Comparison of ENCODE assay signal across 3 cellular contexts in genomic region chr1:62593825-62594394, GRCh38.
A peak's percentile ranks its signal among the peaks of the same experiment; 100 is the strongest.
TF ChIP-seq lines count a peak whose summit lies in the region.

No MANE protein-coding gene starts in this region.

TF ChIP-seq in A549, 52 proteins besides CTCF, POLR2A, EP300 and RAD21:
- TF ChIP-seq RARB (CRISPR knock-in tag; IDR thresholded peaks at IDR 0.05) (no peak), HOXB13 (CRISPR knock-in tag; IDR thresholded peaks at IDR 0.05; ENCODE audit: low read depth) (no peak), E2F6 (IDR thresholded peaks at IDR 0.05; ENCODE audit: borderline replicate concordance, low read depth) (no peak), JUN (IDR thresholded peaks at IDR 0.05) (no peak), HEYL (CRISPR knock-in tag; IDR thresholded peaks at IDR 0.05) (no peak), ZNF302 (CRISPR knock-in tag; IDR thresholded peaks at IDR 0.05) (no peak), FOXS1 (CRISPR knock-in tag; IDR thresholded peaks at IDR 0.05) (no peak), JUNB (IDR thresholded peaks at IDR 0.05) (no peak), HOXA7 (CRISPR knock-in tag; IDR thresholded peaks at IDR 0.05) (no peak), ZFP36 (IDR thresholded peaks at IDR 0.05; ENCODE audit: borderline replicate concordance, partially characterized antibody) (no peak), POLR2AphosphoS2 (conservative IDR thresholded peaks at IDR 0.05; ENCODE audit: low read length) (no peak), MAX (IDR thresholded peaks at IDR 0.05) (no peak), EHMT2 (IDR thresholded peaks at IDR 0.05; ENCODE audit: low read depth) (no peak), MAFK (IDR thresholded peaks at IDR 0.05; ENCODE audit: partially characterized antibody) (no peak), HMGXB4 (CRISPR knock-in tag; IDR thresholded peaks at IDR 0.05; ENCODE audit: borderline replicate concordance) (no peak), MYC (IDR thresholded peaks at IDR 0.05; ENCODE audit: borderline replicate concordance, low read length) (no peak), CHD2 (IDR thresholded peaks at IDR 0.05; ENCODE audit: low read length, partially characterized antibody) (no peak), HES2 (IDR thresholded peaks at IDR 0.05) (no peak)
TF ChIP-seq in A549: peak in this region for 0.

TF ChIP-seq in H1, 55 proteins besides CTCF, POLR2A, EP300 and RAD21:
- no peak for TF ChIP-seq SIN3A (conservative IDR thresholded peaks at IDR 0.05 in 1 of 2, IDR thresholded peaks at IDR 0.05 in 1 of 2; ENCODE audit: low read depth in 1 of 2, low read length in 2 of 2)
- TF ChIP-seq CEBPB (IDR thresholded peaks at IDR 0.05; ENCODE audit: low read depth, low read length), result peak; percentile 68; the same call in 1 of the 2 replicates
- TF ChIP-seq RBBP5 (IDR thresholded peaks at IDR 0.05; ENCODE audit: borderline replicate concordance, low read depth, low read length), result no peak
- TF ChIP-seq RXRA (IDR thresholded peaks at IDR 0.05; ENCODE audit: insufficient read depth, low read depth, low read length), result no peak

TF ChIP-seq in liver, 16 proteins besides CTCF, POLR2A, EP300 and RAD21:
- TF ChIP-seq TAF1 (conservative IDR thresholded peaks at IDR 0.05) (no peak), REST (IDR thresholded peaks at IDR 0.05) (no peak), MAX (IDR thresholded peaks at IDR 0.05) (no peak), SP1 (IDR thresholded peaks at IDR 0.05) (no peak), ZBTB33 (IDR thresholded peaks at IDR 0.05) (no peak), NR2F2 (IDR thresholded peaks at IDR 0.05) (no peak), ATF3 (IDR thresholded peaks at IDR 0.05) (no peak), FOXA1 (IDR thresholded peaks at IDR 0.05) (no peak), EGR1 (IDR thresholded peaks at IDR 0.05; ENCODE audit: low read depth in 2 of 2) (no peak), GABPA (IDR thresholded peaks at IDR 0.05 in 1 of 2, conservative IDR thresholded peaks at IDR 0.05 in 1 of 2) (no peak), HNF4G (IDR thresholded peaks at IDR 0.05) (no peak), FOXA2 (IDR thresholded peaks at IDR 0.05) (no peak), JUND (IDR thresholded peaks at IDR 0.05) (no peak), YY1 (IDR thresholded peaks at IDR 0.05) (no peak), RXRA (IDR thresholded peaks at IDR 0.05) (peak in 1 of 2 donors; percentile 17), HNF4A (conservative IDR thresholded peaks at IDR 0.05) (peak; percentile 45 to 64)
